Comparison of ENCODE assay signal across 1 cellular context in genomic region chr9:137147091-137147792, GRCh38.
A peak's percentile ranks its signal among the peaks of the same experiment; 100 is the strongest.
TF ChIP-seq lines count a peak whose summit lies in the region.

No MANE protein-coding gene starts in this region.

TF ChIP-seq in GM12878, 131 proteins besides CTCF, POLR2A, EP300 and RAD21:
- 0 out of 2 replicates have a peak, but pooled peaks have one; percentile 11 for TF ChIP-seq TCF3 (IDR thresholded peaks at IDR 0.05; ENCODE audit: borderline replicate concordance, insufficient read depth, low read depth, low read length)
- TF ChIP-seq BCL3 (IDR thresholded peaks at IDR 0.05; ENCODE audit: borderline replicate concordance, insufficient read depth, low read depth, low read length, poor library complexity, severe bottlenecking): peak; percentile 77
- TF ChIP-seq BCL11A (IDR thresholded peaks at IDR 0.05; ENCODE audit: low read depth, low read length): no peak
- no peak for TF ChIP-seq SREBF1 (IDR thresholded peaks at IDR 0.05; ENCODE audit: low read length)
- no peak for TF ChIP-seq FOXM1 (IDR thresholded peaks at IDR 0.05; ENCODE audit: low read depth, low read length)
